Comparison of ENCODE assay signal across 20 cellular contexts in genomic region chr9:88256216-88256615, GRCh38.
"Had no signal": no experiment of that assay in that cellular context is flagged by ENCODE, and none has a peak within 500 bp of the region (broad histone marks: within the 10 kb centered on the region; RNA-seq: fewer than 3 reads in every experiment).

No MANE protein-coding gene starts in this region.

- H3K27me3 ChIP-seq: adrenal gland had no signal

- H3K27ac Mint-ChIP-seq: activated CD4-positive, alpha-beta T cell treated with anti-CD3 and anti-CD28 coated beads, Interleukin-2, amount 10 ng/mL, durations not matched to agents 7 days and 5 days; activated CD8-positive, alpha-beta T cell treated with anti-CD3 and anti-CD28 coated beads, Interleukin-2, amount 10 ng/mL, durations not matched to agents 7 days and 5 days; activated naive CD8-positive, alpha-beta T cell treated with anti-CD3 and anti-CD28 coated beads, Interleukin-2, amount 10 ng/mL, durations not matched to agents 7 days and 5 days; T-cell had no signal

- DNase-seq: activated CD4-positive, alpha-beta T cell treated with anti-CD3 and anti-CD28 coated beads, Interleukin-2, amount 10 ng/mL, durations not matched to agents 7 days and 5 days; activated CD4-positive, CD25-positive, alpha-beta regulatory T cell; activated CD8-positive, alpha-beta memory T cell treated with anti-CD3 and anti-CD28 coated beads, Interleukin-2, amount 50 U/mL, for 48 hours; activated CD8-positive, alpha-beta T cell treated with anti-CD3 and anti-CD28 coated beads, Interleukin-2, amount 10 ng/mL, durations not matched to agents 7 days and 5 days; activated naive CD4-positive, alpha-beta T cell treated with anti-CD3 and anti-CD28 coated beads, Interleukin-2, amount 50 U/mL, for 16 hours; activated naive CD8-positive, alpha-beta T cell treated with anti-CD3 and anti-CD28 coated beads, Interleukin-2, amount 10 ng/mL, durations not matched to agents 7 days and 5 days; activated T-cell treated with anti-CD3 and anti-CD28 coated beads, Interleukin-2, amount 50 U/mL, for 1 hour; anterior cingulate cortex; central memory CD4-positive, alpha-beta T cell; NCI-H1105 treated with DMSO at 0.1 percent for 48 hours; NCI-H1436 treated with DMSO at 0.1 percent for 48 hours; NCI-H187; NCI-H2081; NCI-H524; SHP77; T-cell had no signal

- H3K4me3 Mint-ChIP-seq: activated CD4-positive, alpha-beta T cell treated with anti-CD3 and anti-CD28 coated beads, Interleukin-2, amount 10 ng/mL, durations not matched to agents 7 days and 5 days; activated CD8-positive, alpha-beta T cell treated with anti-CD3 and anti-CD28 coated beads, Interleukin-2, amount 10 ng/mL, durations not matched to agents 7 days and 5 days; activated naive CD8-positive, alpha-beta T cell treated with anti-CD3 and anti-CD28 coated beads, Interleukin-2, amount 10 ng/mL, durations not matched to agents 7 days and 5 days; T-cell had no signal

- H3K4me1 Mint-ChIP-seq: activated CD4-positive, alpha-beta T cell treated with anti-CD3 and anti-CD28 coated beads, Interleukin-2, amount 10 ng/mL, durations not matched to agents 7 days and 5 days; activated naive CD8-positive, alpha-beta T cell treated with anti-CD3 and anti-CD28 coated beads, Interleukin-2, amount 10 ng/mL, durations not matched to agents 7 days and 5 days; T-cell had no signal

- H3K27ac ChIP-seq: adrenal gland, SK-N-MC, VCaP had no signal

- H3K36me3 Mint-ChIP-seq: T-cell had no signal

- ATAC-seq: activated CD8-positive, alpha-beta T cell treated with anti-CD3 and anti-CD28 coated beads, Interleukin-2, amount 10 ng/mL, durations not matched to agents 7 days and 5 days; K562; T-cell had no signal

- H3K4me3 ChIP-seq: adrenal gland, K562, SK-N-MC had no signal

- H3K36me3 ChIP-seq: adrenal gland had no signal
